8 cellular contexts compared by ENCODE assay signal in genomic region chr2:37585982-37586621, GRCh38.
DNase-seq lines count a peak whose midpoint lies in the region; ATAC-seq and TF ChIP-seq lines count a peak whose summit lies in the region.

No MANE protein-coding gene starts in this region.

- H3K27me3 ChIP-seq in right lobe of liver = no peaks in the 10 kb centered on the region

- no peaks in the 10 kb centered on the region for H3K9me3 ChIP-seq in right lobe of liver

- no peak overlapping the region for H3K27ac ChIP-seq in right lobe of liver

- TF ChIP-seq CTCF in AG09309 (IDR thresholded peaks at IDR 0.05; ENCODE audit: control insufficient read depth, insufficient read depth, low read depth, low read length, missing control alignments) = no peak
- no peak for TF ChIP-seq CTCF in astrocyte of the cerebellum (IDR thresholded peaks at IDR 0.05; ENCODE audit: low read depth, low read length, missing control alignments)
- TF ChIP-seq CTCF in right lobe of liver (IDR thresholded peaks at IDR 0.05) = no peak

- peak; percentile 67 for ATAC-seq in HG02610 (IDR thresholded peaks at IDR 0.05; ENCODE audit: unreplicated experiment)
- ATAC-seq in right lobe of liver = peak; percentile 50 to 69 (median 61)

- intact Hi-C loops in right lobe of liver (cut with DNase I) = no loop called here

- in situ Hi-C loops in astrocyte of the cerebellum (cut with HindIII; ENCODE audit: low sequenced_read_pairs) = no loop called here

- peaks cover 0 to 10% (median 3%) of the 10 kb centered on the region in 4 donors for H3K4me1 ChIP-seq in right lobe of liver

- no peaks in the 10 kb centered on the region for H3K36me3 ChIP-seq in right lobe of liver

- 34% methylated on average over 7 of the region's 7 CpGs for WGBS in right lobe of liver (ENCODE audit: insufficient coverage, low coverage, low lambda C conversion rate, missing lambda C conversion rate)

- TF ChIP-seq POLR2A in right lobe of liver (IDR thresholded peaks at IDR 0.05) = no peak

- DNase-seq in AG09309 (ENCODE audit: low read depth) (peak; percentile 82), T-helper 2 cell (peak; percentile 16 to 89 (median 59)), astrocyte of the cerebellum (ENCODE audit: low read depth) (peak; percentile 79), right lobe of liver (no peak), hippocampal formation (lab: John Stamatoyannopoulos, UW) (no peak), NCI-H345 (lab: John Stamatoyannopoulos, UW) (no peak)
- DNase-seq in stimulated activated CD8-positive, alpha-beta memory T cell treated with anti-CD3 and anti-CD28 coated beads, Interleukin-2, amount 100 ng/mL, for 1 hour (ENCODE audit: low read depth in 2 of 2) = peak; percentile 43 to 59

- H3K4me3 ChIP-seq in AG09309 (ENCODE audit: control insufficient read depth, low read depth, low read length) (no peak overlapping the region), astrocyte of the cerebellum (ENCODE audit: low read depth, low read length) (no peak overlapping the region), right lobe of liver (no peak overlapping the region)

Comparison
In these comparisons a context has a peak if more than half of its experiments do, and no peak if none do; other contexts are left out.
1. DNase-seq: peak in AG09309 (single experiment), T-helper 2 cell (5 of 5), astrocyte of the cerebellum (single experiment) and stimulated activated CD8-positive, alpha-beta memory T cell treated with anti-CD3 and anti-CD28 coated beads, Interleukin-2, amount 100 ng/mL, for 1 hour (2 of 2); none in right lobe of liver (0 of 3), hippocampal formation (0 of 2) and NCI-H345 (single experiment).